ENCODE assay signal across 18 cellular contexts in genomic region chr11:80632691-80633090, GRCh38.
A peak's percentile ranks its signal among the peaks of the same experiment; 100 is the strongest.
DNase-seq lines count a peak whose midpoint lies in the region; ATAC-seq and TF ChIP-seq lines count a peak whose summit lies in the region.
"Had no signal": no experiment of that assay in that cellular context is flagged by ENCODE, and none has a peak within 500 bp of the region (broad histone marks: within the 10 kb centered on the region; RNA-seq: fewer than 3 reads in every experiment).

No MANE protein-coding gene starts in this region.

- H2AFZ ChIP-seq in OCI-LY3 (ENCODE audit: low read depth, low read length) (peak overlapping the region; percentile 59; the same call in 1 of the 2 replicates), neural progenitor cell (replicated peaks) (no peak overlapping the region)

- peak; percentile 54 for DNase-seq in islet precursor cell
- no peak for DNase-seq in neural progenitor cell (ENCODE audit: low spot score)
- DNase-seq in COR-L47 (lab: John Stamatoyannopoulos, UW): no peak
- no peak for DNase-seq in NCI-H226
- DNase-seq: ACHN; BE2C; C1 segment of cervical spinal cord; Caco-2; CD4-positive, CD25-positive, alpha-beta regulatory T cell; CD8-positive, alpha-beta memory T cell; GDM1; GOT3; H7; HFFc6 had no signal

- H3K4me2 ChIP-seq in OCI-LY3 (ENCODE audit: low read length) (peak overlapping the region; percentile 53), neural progenitor cell (peak overlapping the region; percentile 33)

- no peak for TF ChIP-seq CTCF in OCI-LY3 (IDR thresholded peaks at IDR 0.05; ENCODE audit: low read depth, low read length)
- no peak for TF ChIP-seq CTCF in neural progenitor cell (IDR thresholded peaks at IDR 0.05)

- no peak overlapping the region for H3K4me3 ChIP-seq in HUES48 (ENCODE audit: low read depth, low read length)
- no peak overlapping the region for H3K4me3 ChIP-seq in OCI-LY3 (ENCODE audit: low read length)
- H3K4me3 ChIP-seq in neural progenitor cell: no peak overlapping the region

- H3K4me1 Mint-ChIP-seq in neural progenitor cell: peaks cover 5% of the 10 kb centered on the region
- H3K4me1 Mint-ChIP-seq: CD4-positive, CD25-positive, alpha-beta regulatory T cell; CD8-positive, alpha-beta memory T cell had no signal

- peaks cover 4% of the 10 kb centered on the region for H3K27me3 Mint-ChIP-seq in neural progenitor cell (ENCODE audit: insufficient read depth, low read depth)
- H3K27me3 Mint-ChIP-seq: CD4-positive, CD25-positive, alpha-beta regulatory T cell; CD8-positive, alpha-beta memory T cell had no signal

- H3K36me3 ChIP-seq in HUES48 (ENCODE audit: control insufficient read depth, insufficient read depth, low read length): no peaks in the 10 kb centered on the region
- no peaks in the 10 kb centered on the region for H3K36me3 ChIP-seq in OCI-LY3 (replicated peaks; ENCODE audit: low read depth, low read length)
- no peaks in the 10 kb centered on the region for H3K36me3 ChIP-seq in neural progenitor cell
- H3K36me3 ChIP-seq: BE2C had no signal

- H3F3A ChIP-seq in neural progenitor cell (ENCODE audit: low read depth): no peaks in the 10 kb centered on the region

- H3K27ac Mint-ChIP-seq in neural progenitor cell: no peak overlapping the region
- H3K27ac Mint-ChIP-seq: CD8-positive, alpha-beta memory T cell; HFFc6 had no signal

- H3K79me2 ChIP-seq in OCI-LY3 (ENCODE audit: low read length): no peaks in the 10 kb centered on the region
- no peaks in the 10 kb centered on the region for H3K79me2 ChIP-seq in neural progenitor cell (ENCODE audit: low read depth)

- H3K9me3 Mint-ChIP-seq in neural progenitor cell: no peaks in the 10 kb centered on the region

- no peaks in the 10 kb centered on the region for H3K27me3 ChIP-seq in HUES48 (ENCODE audit: control insufficient read depth, insufficient read depth, low read length)
- H3K27me3 ChIP-seq in OCI-LY3 (ENCODE audit: low read depth, low read length): no peaks in the 10 kb centered on the region
- H3K27me3 ChIP-seq in neural progenitor cell: no peaks in the 10 kb centered on the region
- H3K27me3 ChIP-seq: BE2C had no signal

- no peaks in the 10 kb centered on the region for H3K36me3 Mint-ChIP-seq in neural progenitor cell
- H3K36me3 Mint-ChIP-seq: CD4-positive, CD25-positive, alpha-beta regulatory T cell; CD8-positive, alpha-beta memory T cell had no signal

- H3K9ac ChIP-seq in HUES48 (ENCODE audit: low read depth, low read length) (no peak overlapping the region), OCI-LY3 (ENCODE audit: low read length) (no peak overlapping the region), neural progenitor cell (no peak overlapping the region)

- no peak for ATAC-seq in GM19397 (IDR thresholded peaks at IDR 0.05; ENCODE audit: unreplicated experiment)
- ATAC-seq: HCT116 had no signal

- H3K27ac ChIP-seq in HUES48 (ENCODE audit: low read depth, low read length): peak overlapping the region; percentile 55
- peak overlapping the region; percentile 4; the same call in 1 of the 2 replicates for H3K27ac ChIP-seq in OCI-LY3 (ENCODE audit: low read length)
- peak overlapping the region; percentile 31 for H3K27ac ChIP-seq in neural progenitor cell

- H3K9me3 ChIP-seq in HUES48 (ENCODE audit: control insufficient read depth, insufficient read depth, low read length) (no peaks in the 10 kb centered on the region), OCI-LY3 (ENCODE audit: insufficient read depth, low read length) (no peaks in the 10 kb centered on the region), neural progenitor cell (ENCODE audit: low read depth) (no peaks in the 10 kb centered on the region)
- H3K9me3 ChIP-seq: BE2C, Caco-2 had no signal

- H3K4me1 ChIP-seq in HUES48 (ENCODE audit: control insufficient read depth, insufficient read depth, low read length) (peaks cover 23% of the 10 kb centered on the region), OCI-LY3 (ENCODE audit: low read length) (peaks cover 36% of the 10 kb centered on the region), neural progenitor cell (peaks cover 21% of the 10 kb centered on the region)
- H3K4me1 ChIP-seq: BE2C, Caco-2 had no signal

- H3K4me3 Mint-ChIP-seq in neural progenitor cell: no peak overlapping the region
- H3K4me3 Mint-ChIP-seq: CD4-positive, CD25-positive, alpha-beta regulatory T cell; CD8-positive, alpha-beta memory T cell; HFFc6 had no signal

- H4K20me1 ChIP-seq in OCI-LY3 (ENCODE audit: insufficient read depth, low read length) (no peaks in the 10 kb centered on the region), neural progenitor cell (ENCODE audit: low read depth) (no peaks in the 10 kb centered on the region)

Comparison
In these comparisons a context has a peak if more than half of its experiments do, and no peak if none do; other contexts are left out.
1. H3K27ac ChIP-seq: peak in every context shown above with its lines; median percentile 55 in HUES48; 31 in neural progenitor cell; 4 in OCI-LY3.